Comparison of ENCODE assay signal across 2 cellular contexts in genomic region chr20:62910777-62911497, GRCh38.
TF ChIP-seq lines count a peak whose summit lies in the region.

No MANE protein-coding gene starts in this region.

TF ChIP-seq in endothelial cell of umbilical vein, 7 proteins besides CTCF, POLR2A, EP300 and RAD21:
- TF ChIP-seq MYC (IDR thresholded peaks at IDR 0.05; ENCODE audit: low read depth, low read length) (no peak), GATA2 (IDR thresholded peaks at IDR 0.05; ENCODE audit: insufficient read depth, insufficient read length, low read depth, low read length) (no peak), JUN (IDR thresholded peaks at IDR 0.05; ENCODE audit: borderline replicate concordance, insufficient read depth, insufficient read length, low read depth) (no peak), EZH2 (IDR thresholded peaks at IDR 0.05; ENCODE audit: borderline replicate concordance, low read depth, low read length, severe bottlenecking) (no peak), FOS (IDR thresholded peaks at IDR 0.05; ENCODE audit: borderline replicate concordance, insufficient read depth, low read length) (no peak), MAX (IDR thresholded peaks at IDR 0.05; ENCODE audit: insufficient read depth, insufficient read length) (no peak), POLR2AphosphoS5 (IDR thresholded peaks at IDR 0.05; ENCODE audit: insufficient read depth, low read depth, low read length) (no peak)
TF ChIP-seq in endothelial cell of umbilical vein: peak in this region for 0.

TF ChIP-seq in GM23338, 12 proteins besides CTCF, POLR2A, EP300 and RAD21:
- TF ChIP-seq ZNF462 (CRISPR knock-in tag; IDR thresholded peaks at IDR 0.05): no peak
- no peak for TF ChIP-seq ETS1 (IDR thresholded peaks at IDR 0.05)
- TF ChIP-seq CREB1 (CRISPR knock-in tag; IDR thresholded peaks at IDR 0.05; ENCODE audit: low read depth): no peak
- no peak for TF ChIP-seq ZNF331 (CRISPR knock-in tag; IDR thresholded peaks at IDR 0.05; ENCODE audit: low read depth)
- no peak for TF ChIP-seq STAT1 (IDR thresholded peaks at IDR 0.05; ENCODE audit: unreplicated experiment)
- no peak for TF ChIP-seq EZH2phosphoT487 (IDR thresholded peaks at IDR 0.05; ENCODE audit: unreplicated experiment)
- no peak for TF ChIP-seq JUNB (IDR thresholded peaks at IDR 0.05; ENCODE audit: unreplicated experiment)
- no peak for TF ChIP-seq ZNF114 (CRISPR knock-in tag; IDR thresholded peaks at IDR 0.05)
